11 cellular contexts compared by ENCODE assay signal in genomic region chr11:61753672-61754071, GRCh38. TPM values are rescaled to one million over a fixed set of nuclear protein-coding genes. Genes with fewer than 3 reads are reported as not detected.
DNase-seq lines count a peak whose midpoint lies in the region; ATAC-seq and TF ChIP-seq lines count a peak whose summit lies in the region.
"Had no signal": no experiment of that assay in that cellular context is flagged by ENCODE, and none has a peak within 500 bp of the region (broad histone marks: within the 10 kb centered on the region; RNA-seq: fewer than 3 reads in every experiment).

No MANE protein-coding gene starts in this region.

- TF ChIP-seq CTCF in GM23338 (conservative IDR thresholded peaks at IDR 0.05; ENCODE audit: low read depth in 2 of 2) (no peak), activated B cell treated with CpG ODN at 0.5 μM for 24 hours (IDR thresholded peaks at IDR 0.05) (no peak), fibroblast of pulmonary artery (IDR thresholded peaks at IDR 0.05; ENCODE audit: low read length, missing control alignments) (no peak), ovary (IDR thresholded peaks at IDR 0.05) (no peak)

- DNase-seq in GM23338 (ENCODE audit: low spot score): no peak
- no peak for DNase-seq in activated B cell treated with CpG ODN at 0.5 μM for 24 hours
- DNase-seq in fibroblast of pulmonary artery (ENCODE audit: low read depth): no peak
- peak in 1 of 5 donors; percentile 41 for DNase-seq in ovary
- no peak for DNase-seq in hippocampal formation (lab: John Stamatoyannopoulos, UW)
- no peak for DNase-seq in HK-2 (ENCODE audit: unreplicated experiment)
- no peak for DNase-seq in T-helper 9 cell
- DNase-seq: mammary epithelial cell, OCI-M1, sigmoid colon had no signal

- no peak for TF ChIP-seq POLR2A in ovary (IDR thresholded peaks at IDR 0.05)

- H3K79me2 ChIP-seq in GM23338 (replicated peaks; ENCODE audit: insufficient read depth): no peaks in the 10 kb centered on the region

- ATAC-seq in GM23338 (no peak), activated B cell treated with CpG ODN at 0.5 μM for 24 hours (ENCODE audit: low read depth) (no peak), HG03469 (IDR thresholded peaks at IDR 0.05; ENCODE audit: unreplicated experiment) (no peak)

- H3K27ac Mint-ChIP-seq in GM23338 (no peak overlapping the region), activated B cell treated with CpG ODN at 0.5 μM for 24 hours (no peak overlapping the region)

- H3K27me3 Mint-ChIP-seq in GM23338 (ENCODE audit: insufficient read depth, low read depth, poor library complexity) (peaks cover 33% of the 10 kb centered on the region), activated B cell treated with CpG ODN at 0.5 μM for 24 hours (peaks cover 34% of the 10 kb centered on the region)

- H3K27me3 ChIP-seq in GM23338 (ENCODE audit: insufficient read depth) (peaks cover 32% of the 10 kb centered on the region), ovary (no peaks in the 10 kb centered on the region)

- TF ChIP-seq EP300 in ovary (IDR thresholded peaks at IDR 0.05): no peak

- intact Hi-C loops in activated B cell treated with CpG ODN at 0.5 μM for 24 hours (cut with micrococcal nuclease) (loop anchor here (5.0 kb wide), 1 partner anchor 39 kb away; the partner anchor contains the start of genes FEN1 and TMEM258), ovary (cut with DNase I) (no loop called here)

- POLR2A ChIA-PET in activated B cell treated with CpG ODN at 0.5 μM for 24 hours (lab: Charles Lee): no interaction called here

- H3K4me3 Mint-ChIP-seq in GM23338 (peak overlapping the region; percentile 71), activated B cell treated with CpG ODN at 0.5 μM for 24 hours (peak overlapping the region; percentile 6)

- H3K4me1 Mint-ChIP-seq in GM23338 (peaks cover 31% of the 10 kb centered on the region), activated B cell treated with CpG ODN at 0.5 μM for 24 hours (peaks cover 21% of the 10 kb centered on the region)

- H3K9me2 ChIP-seq in GM23338 (ENCODE audit: insufficient read depth): no peaks in the 10 kb centered on the region

- no peaks in the 10 kb centered on the region for H3K9me3 ChIP-seq in ovary
- H3K9me3 ChIP-seq: sigmoid colon had no signal

- H3K4me3 ChIP-seq in GM23338 (no peak overlapping the region), fibroblast of pulmonary artery (replicated peaks; ENCODE audit: low read depth, low read length) (peak overlapping the region; percentile 64), ovary (peak overlapping the region; percentile 75)

- H2AFZ ChIP-seq in GM23338: no peak overlapping the region

- WGBS in ovary, 3 donors: 77 to 89% (median 79%) methylated on average over 5 of the region's 5 CpGs

- H3K4me1 ChIP-seq in GM23338 (ENCODE audit: insufficient read depth) (peaks cover 23% of the 10 kb centered on the region), ovary (ENCODE audit: insufficient read depth) (peaks cover 9% of the 10 kb centered on the region)

- H3K27ac ChIP-seq in GM23338 (ENCODE audit: low read depth) (no peak overlapping the region), ovary (peak overlapping the region; percentile 19 to 73)
- H3K27ac ChIP-seq: sigmoid colon had no signal

- no peak overlapping the region for H3K4me2 ChIP-seq in GM23338

- H3K9me3 Mint-ChIP-seq in GM23338: no peaks in the 10 kb centered on the region
- no peaks in the 10 kb centered on the region for H3K9me3 Mint-ChIP-seq in activated B cell treated with CpG ODN at 0.5 μM for 24 hours

- peaks cover 4% of the 10 kb centered on the region; the same call in 1 of the 2 replicates for H3F3A ChIP-seq in GM23338 (replicated peaks; ENCODE audit: low read depth)

- no peaks in the 10 kb centered on the region; the same call in 2 of the 3 replicates for H3K36me3 Mint-ChIP-seq in GM23338 (ENCODE audit: low read depth)
- H3K36me3 Mint-ChIP-seq in activated B cell treated with CpG ODN at 0.5 μM for 24 hours (ENCODE audit: low read depth): no peaks in the 10 kb centered on the region

- no peaks in the 10 kb centered on the region for H3K36me3 ChIP-seq in GM23338 (ENCODE audit: insufficient read depth)
- no peaks in the 10 kb centered on the region for H3K36me3 ChIP-seq in ovary
- H3K36me3 ChIP-seq: sigmoid colon had no signal

- peaks cover 3% of the 10 kb centered on the region; the same call in 1 of the 2 replicates for H4K20me1 ChIP-seq in GM23338 (replicated peaks; ENCODE audit: insufficient read depth)

- CTCF ChIA-PET in activated B cell treated with CpG ODN at 0.5 μM for 24 hours (lab: Charles Lee): interaction anchor here (0.6 to 1.8 kb wide), 2 partner anchors 12 to 354 kb away, joined by 3 to 8 read pairs; no protein-coding TSS in a partner anchor

TF ChIP-seq in GM23338, 12 proteins besides CTCF, POLR2A, EP300 and RAD21 (continues in another document):
- no peak for TF ChIP-seq ZNF462 (CRISPR knock-in tag; IDR thresholded peaks at IDR 0.05)

RNA-seq across cellular contexts. Expression of gene MYRF, which starts 1.2 kb away (rescaled TPM):
- 5.0 and 5.5 TPM in 2 replicates for total RNA-seq in GM23338 (2014; rRNA removed; shearing (Covaris generic))
- polyA plus RNA-seq in GM23338 (2016; fragmentation: Nextera tagmentation; extraction: Ambion mirVana) (1.9 and 2.2 TPM in 2 replicates), ovary (1 to 10 TPM; 6.6 to 6.7 TPM)
- total RNA-seq in activated B cell treated with CpG ODN at 0.5 μM for 24 hours (0.78 and 1.0 TPM in 2 replicates), ovary (100 to 1,000 TPM in 1 of 7 donors, 10 to 100 TPM in 6; 11.3 to 109 (median 41.3) TPM)

RNA-seq across cellular contexts. Expression of gene TMEM258, which starts 38.7 kb away (rescaled TPM):
- 71.3 and 73.3 TPM in 2 replicates for total RNA-seq in GM23338 (2014; rRNA removed; shearing (Covaris generic))
- polyA plus RNA-seq in GM23338 (2016; fragmentation: Nextera tagmentation; extraction: Ambion mirVana) (519 and 553 TPM in 2 replicates), ovary (100 to 1,000 TPM; 170 to 192 TPM)
- total RNA-seq in activated B cell treated with CpG ODN at 0.5 μM for 24 hours (87.4 and 94.0 TPM in 2 replicates), ovary (100 to 1,000 TPM in 5 of 7 donors, 10 to 100 TPM in 2; 32.2 to 131 (median 117) TPM)

RNA-seq across cellular contexts. Expression of gene FEN1, which starts 39.0 kb away (rescaled TPM):
- 89.0 and 96.3 TPM in 2 replicates for total RNA-seq in GM23338 (2014; rRNA removed; shearing (Covaris generic))
- 78.8 and 85.1 TPM in 2 replicates for polyA plus RNA-seq in GM23338 (2016; fragmentation: Nextera tagmentation; extraction: Ambion mirVana)
- 23.9 and 25.4 TPM in 2 replicates for total RNA-seq in activated B cell treated with CpG ODN at 0.5 μM for 24 hours
- 1 to 10 TPM; 3.7 to 8.6 (median 5.2) TPM for total RNA-seq in ovary
- 1 to 10 TPM; 4.4 to 4.7 TPM for polyA plus RNA-seq in ovary
